In the genomic region with DNA sequence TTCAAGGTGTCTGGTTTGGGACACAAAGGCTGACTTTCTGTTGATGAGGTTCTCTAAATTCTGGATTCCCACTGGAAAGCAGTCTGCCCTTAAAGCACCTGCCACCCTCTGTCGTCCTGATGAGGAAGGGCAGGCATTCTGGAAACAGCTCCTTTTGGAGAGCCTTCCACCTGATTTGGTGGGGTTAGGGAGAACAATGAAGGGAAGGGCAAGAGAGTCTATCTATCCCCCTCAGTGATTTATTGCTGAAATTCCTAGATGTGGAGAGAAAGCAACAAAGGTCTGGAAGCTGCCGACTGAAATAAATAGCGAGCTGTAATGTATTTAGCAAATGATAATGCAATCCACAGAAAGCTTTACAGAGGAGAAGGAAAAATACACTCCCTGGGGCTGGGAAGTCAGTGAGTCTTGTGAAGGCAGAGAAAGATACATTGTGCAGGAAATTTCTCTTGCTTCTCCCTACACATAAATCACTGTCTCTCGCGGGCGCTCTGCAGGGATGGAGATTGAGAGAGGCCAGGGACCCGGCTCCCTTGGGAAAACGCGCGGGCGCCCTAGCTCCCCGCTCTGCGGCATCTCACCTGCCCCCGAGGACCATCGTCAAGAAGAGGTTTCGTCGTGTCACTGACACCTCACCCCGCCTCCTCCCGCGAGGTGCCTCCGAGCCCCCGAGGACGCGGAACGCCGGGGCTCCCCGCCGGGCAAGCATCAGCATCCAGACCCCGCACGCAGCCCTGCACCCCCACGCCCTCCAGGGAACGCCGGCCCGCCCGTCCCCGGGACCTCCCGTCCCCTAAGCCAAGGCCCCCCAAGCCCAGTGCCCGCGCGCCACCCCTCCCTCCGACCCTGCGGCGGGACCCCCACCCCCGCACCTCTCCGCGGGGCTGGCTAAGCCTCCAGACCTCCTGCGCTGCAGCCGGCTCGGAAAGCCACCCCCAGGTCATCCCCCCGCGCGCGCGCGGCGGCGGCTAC, we compare ENCODE assay signal across 8 cellular contexts. TPM values are rescaled to one million over a fixed set of nuclear protein-coding genes. Genes with fewer than 3 reads are reported as not detected.
DNase-seq lines count a peak whose midpoint lies in the region; ATAC-seq and TF ChIP-seq lines count a peak whose summit lies in the region.

No MANE protein-coding gene starts in this region.

- no peaks in the 10 kb centered on the region for H3F3A ChIP-seq in GM23338 (replicated peaks; ENCODE audit: low read depth)

- H3K4me2 ChIP-seq in GM23338: peak overlapping the region; percentile 91

- H3K27me3 Mint-ChIP-seq in CD8-positive, alpha-beta memory T cell: peaks cover 2 to 25% of the 10 kb centered on the region in 2 donors
- peaks cover 3% of the 10 kb centered on the region for H3K27me3 Mint-ChIP-seq in GM23338 (ENCODE audit: insufficient read depth, low read depth, poor library complexity)
- peaks cover 43% of the 10 kb centered on the region for H3K27me3 Mint-ChIP-seq in neural crest cell (ENCODE audit: low read depth)
- H3K27me3 Mint-ChIP-seq in type B pancreatic cell: peaks cover 26% of the 10 kb centered on the region

- H3K27ac Mint-ChIP-seq in CD8-positive, alpha-beta memory T cell: peak overlapping the region in 3 of 8 donors; percentile 24 to 75 (median 49)
- no peak overlapping the region; the same call in 1 of the 2 replicates for H3K27ac Mint-ChIP-seq in GM23338
- no peak overlapping the region for H3K27ac Mint-ChIP-seq in neural crest cell (ENCODE audit: unreplicated experiment)
- peak overlapping the region; percentile 85 for H3K27ac Mint-ChIP-seq in type B pancreatic cell

- H2AFZ ChIP-seq in GM23338: peak overlapping the region; percentile 80

- H3K4me1 ChIP-seq in CD8-positive, alpha-beta memory T cell (ENCODE audit: insufficient read depth, low read length): peaks cover 11% of the 10 kb centered on the region
- H3K4me1 ChIP-seq in GM23338 (ENCODE audit: insufficient read depth): peaks cover 17% of the 10 kb centered on the region; the same call in 1 of the 2 replicates

- peaks cover 0 to 2% (median 0%) of the 10 kb centered on the region in 5 donors for H3K9me3 Mint-ChIP-seq in CD8-positive, alpha-beta memory T cell
- H3K9me3 Mint-ChIP-seq in GM23338 (no peaks in the 10 kb centered on the region), neural crest cell (peaks cover 2% of the 10 kb centered on the region), type B pancreatic cell (peaks cover 5% of the 10 kb centered on the region)

- peak overlapping the region; percentile 80 to 92 (median 86) for H3K4me3 Mint-ChIP-seq in CD8-positive, alpha-beta memory T cell
- peak overlapping the region; percentile 81 for H3K4me3 Mint-ChIP-seq in GM23338
- peak overlapping the region; percentile 92 for H3K4me3 Mint-ChIP-seq in neural crest cell
- H3K4me3 Mint-ChIP-seq in type B pancreatic cell: peak overlapping the region; percentile 91

- peaks cover 0 to 2% (median 0%) of the 10 kb centered on the region in 3 donors for H3K36me3 Mint-ChIP-seq in CD8-positive, alpha-beta memory T cell
- no peaks in the 10 kb centered on the region for H3K36me3 Mint-ChIP-seq in GM23338 (ENCODE audit: low read depth)
- no peaks in the 10 kb centered on the region for H3K36me3 Mint-ChIP-seq in neural crest cell (ENCODE audit: low read depth)
- peaks cover 12% of the 10 kb centered on the region for H3K36me3 Mint-ChIP-seq in type B pancreatic cell

- peak overlapping the region; percentile 37 for H3K4me3 ChIP-seq in CD8-positive, alpha-beta memory T cell (ENCODE audit: low read length)
- H3K4me3 ChIP-seq in GM23338 (peak overlapping the region; percentile 67), fibroblast of pulmonary artery (replicated peaks; ENCODE audit: low read depth, low read length) (peak overlapping the region; percentile 64)

- peaks cover 41% of the 10 kb centered on the region for H3K79me2 ChIP-seq in GM23338 (replicated peaks; ENCODE audit: insufficient read depth)

- H4K20me1 ChIP-seq in GM23338 (replicated peaks; ENCODE audit: insufficient read depth): peaks cover 5% of the 10 kb centered on the region; the same call in 1 of the 2 replicates

- H3K4me1 Mint-ChIP-seq in CD8-positive, alpha-beta memory T cell: peaks cover 10 to 15% (median 15%) of the 10 kb centered on the region in 3 donors
- H3K4me1 Mint-ChIP-seq in GM23338 (peaks cover 37% of the 10 kb centered on the region), neural crest cell (peaks cover 34% of the 10 kb centered on the region), type B pancreatic cell (ENCODE audit: unreplicated experiment) (peaks cover 19% of the 10 kb centered on the region)

- no peak overlapping the region for H3K27ac ChIP-seq in CD8-positive, alpha-beta memory T cell (ENCODE audit: low read depth, low read length)
- no peak overlapping the region for H3K27ac ChIP-seq in GM23338 (ENCODE audit: low read depth)

- TF ChIP-seq CTCF in GM23338 (conservative IDR thresholded peaks at IDR 0.05; ENCODE audit: low read depth in 2 of 2): peak; percentile 72 to 78
- TF ChIP-seq CTCF in fibroblast of pulmonary artery (IDR thresholded peaks at IDR 0.05; ENCODE audit: low read length, missing control alignments): peak; percentile 39
- TF ChIP-seq CTCF in neural crest cell (conservative IDR thresholded peaks at IDR 0.05): peak; percentile 53
- peak; percentile 66 for TF ChIP-seq CTCF in type B pancreatic cell (conservative IDR thresholded peaks at IDR 0.05)

- POLR2A ChIA-PET in CD8-positive, alpha-beta memory T cell (lab: Charles Lee): no interaction called here

- CTCF ChIA-PET in CD8-positive, alpha-beta memory T cell (lab: Charles Lee): no interaction called here

- peak in 3 of 5 donors; percentile 10 to 56 (median 14) for DNase-seq in CD8-positive, alpha-beta memory T cell
- DNase-seq in GM23338 (ENCODE audit: low spot score): peak; percentile 87
- peak; percentile 55 for DNase-seq in NCI-H2196 (lab: John Stamatoyannopoulos, UW; ENCODE audit: unreplicated experiment)
- peak; percentile 74 for DNase-seq in activated CD8-positive, alpha-beta memory T cell treated with anti-CD3 and anti-CD28 coated beads, Interleukin-2, amount 50 U/mL, for 48 hours
- peak; percentile 12 for DNase-seq in fibroblast of pulmonary artery (ENCODE audit: low read depth)
- DNase-seq in neural crest cell (ENCODE audit: low read depth, low spot score): peak; percentile 28
- peak; percentile 76 for DNase-seq in type B pancreatic cell (ENCODE audit: extremely low spot score, unreplicated experiment)

- peaks cover 8% of the 10 kb centered on the region for H3K27me3 ChIP-seq in CD8-positive, alpha-beta memory T cell (ENCODE audit: insufficient read depth, low read length, poor library complexity, severe bottlenecking)
- H3K27me3 ChIP-seq in GM23338 (ENCODE audit: insufficient read depth): no peaks in the 10 kb centered on the region

- ATAC-seq in GM23338: peak; percentile 64
- no peak for ATAC-seq in HG03280 (IDR thresholded peaks at IDR 0.05; ENCODE audit: unreplicated experiment)

- no peaks in the 10 kb centered on the region for H3K9me3 ChIP-seq in CD8-positive, alpha-beta memory T cell (ENCODE audit: low read length)

- H3K9me2 ChIP-seq in GM23338 (ENCODE audit: insufficient read depth): peaks cover 8% of the 10 kb centered on the region; the same call in 1 of the 2 replicates

- H3K36me3 ChIP-seq in CD8-positive, alpha-beta memory T cell (ENCODE audit: insufficient read depth, low read length): no peaks in the 10 kb centered on the region
- H3K36me3 ChIP-seq in GM23338 (ENCODE audit: insufficient read depth): no peaks in the 10 kb centered on the region

TF ChIP-seq in GM23338, 12 proteins besides CTCF, POLR2A, EP300 and RAD21 (continues in another document):
- TF ChIP-seq STAT1 (IDR thresholded peaks at IDR 0.05; ENCODE audit: unreplicated experiment) (no peak), EZH2 (IDR thresholded peaks at IDR 0.05; ENCODE audit: low read depth, unreplicated experiment) (no peak), ZNF114 (CRISPR knock-in tag; IDR thresholded peaks at IDR 0.05) (no peak), JUNB (IDR thresholded peaks at IDR 0.05; ENCODE audit: unreplicated experiment) (no peak), CREB1 (CRISPR knock-in tag; IDR thresholded peaks at IDR 0.05; ENCODE audit: low read depth) (no peak), NANOG (IDR thresholded peaks at IDR 0.05; ENCODE audit: borderline replicate concordance) (no peak), EZH2phosphoT487 (IDR thresholded peaks at IDR 0.05; ENCODE audit: unreplicated experiment) (no peak), ZNF331 (CRISPR knock-in tag; IDR thresholded peaks at IDR 0.05; ENCODE audit: low read depth) (no peak), POLR2AphosphoS5 (IDR thresholded peaks at IDR 0.05; ENCODE audit: low read depth) (no peak)
- TF ChIP-seq, protein P1, sequence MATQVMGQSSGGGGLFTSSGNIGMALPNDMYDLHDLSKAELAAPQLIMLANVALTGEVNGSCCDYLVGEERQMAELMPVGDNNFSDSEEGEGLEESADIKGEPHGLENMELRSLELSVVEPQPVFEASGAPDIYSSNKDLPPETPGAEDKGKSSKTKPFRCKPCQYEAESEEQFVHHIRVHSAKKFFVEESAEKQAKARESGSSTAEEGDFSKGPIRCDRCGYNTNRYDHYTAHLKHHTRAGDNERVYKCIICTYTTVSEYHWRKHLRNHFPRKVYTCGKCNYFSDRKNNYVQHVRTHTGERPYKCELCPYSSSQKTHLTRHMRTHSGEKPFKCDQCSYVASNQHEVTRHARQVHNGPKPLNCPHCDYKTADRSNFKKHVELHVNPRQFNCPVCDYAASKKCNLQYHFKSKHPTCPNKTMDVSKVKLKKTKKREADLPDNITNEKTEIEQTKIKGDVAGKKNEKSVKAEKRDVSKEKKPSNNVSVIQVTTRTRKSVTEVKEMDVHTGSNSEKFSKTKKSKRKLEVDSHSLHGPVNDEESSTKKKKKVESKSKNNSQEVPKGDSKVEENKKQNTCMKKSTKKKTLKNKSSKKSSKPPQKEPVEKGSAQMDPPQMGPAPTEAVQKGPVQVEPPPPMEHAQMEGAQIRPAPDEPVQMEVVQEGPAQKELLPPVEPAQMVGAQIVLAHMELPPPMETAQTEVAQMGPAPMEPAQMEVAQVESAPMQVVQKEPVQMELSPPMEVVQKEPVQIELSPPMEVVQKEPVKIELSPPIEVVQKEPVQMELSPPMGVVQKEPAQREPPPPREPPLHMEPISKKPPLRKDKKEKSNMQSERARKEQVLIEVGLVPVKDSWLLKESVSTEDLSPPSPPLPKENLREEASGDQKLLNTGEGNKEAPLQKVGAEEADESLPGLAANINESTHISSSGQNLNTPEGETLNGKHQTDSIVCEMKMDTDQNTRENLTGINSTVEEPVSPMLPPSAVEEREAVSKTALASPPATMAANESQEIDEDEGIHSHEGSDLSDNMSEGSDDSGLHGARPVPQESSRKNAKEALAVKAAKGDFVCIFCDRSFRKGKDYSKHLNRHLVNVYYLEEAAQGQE (IDR thresholded peaks at IDR 0.05; ENCODE audit: unreplicated experiment): no peak

RNA-seq across cellular contexts. Expression of a gene that starts 0.7 kb away (rescaled TPM):
- total RNA-seq in CD8-positive, alpha-beta memory T cell: 1 to 10 TPM; 1.7 to 2.0 TPM
- not detected for polyA plus RNA-seq in CD8-positive, alpha-beta memory T cell
- 31.2 and 35.5 TPM in 2 replicates for total RNA-seq in GM23338 (2014; rRNA removed; shearing (Covaris generic))
- polyA plus RNA-seq in GM23338 (2016; fragmentation: Nextera tagmentation; extraction: Ambion mirVana): 3.3 and 4.1 TPM in 2 replicates
- 21.3 and 22.1 TPM in 2 replicates for total RNA-seq in neural crest cell
- 23.5 and 157 TPM in 2 replicates for total RNA-seq in type B pancreatic cell (ENCODE audit: low replicate concordance)

Comparison
In these comparisons a context has a peak if more than half of its experiments do, and no peak if none do; other contexts are left out.
1. DNase-seq: peak in every context shown above with its lines; median percentile 87 in GM23338; 76 in type B pancreatic cell; 74 in activated CD8-positive, alpha-beta memory T cell treated with anti-CD3 and anti-CD28 coated beads, Interleukin-2, amount 50 U/mL, for 48 hours; 55 in NCI-H2196; 28 in neural crest cell; 14 in CD8-positive, alpha-beta memory T cell; 12 in fibroblast of pulmonary artery.